Comparison of ENCODE assay signal across 11 cellular contexts in the genomic region with DNA sequence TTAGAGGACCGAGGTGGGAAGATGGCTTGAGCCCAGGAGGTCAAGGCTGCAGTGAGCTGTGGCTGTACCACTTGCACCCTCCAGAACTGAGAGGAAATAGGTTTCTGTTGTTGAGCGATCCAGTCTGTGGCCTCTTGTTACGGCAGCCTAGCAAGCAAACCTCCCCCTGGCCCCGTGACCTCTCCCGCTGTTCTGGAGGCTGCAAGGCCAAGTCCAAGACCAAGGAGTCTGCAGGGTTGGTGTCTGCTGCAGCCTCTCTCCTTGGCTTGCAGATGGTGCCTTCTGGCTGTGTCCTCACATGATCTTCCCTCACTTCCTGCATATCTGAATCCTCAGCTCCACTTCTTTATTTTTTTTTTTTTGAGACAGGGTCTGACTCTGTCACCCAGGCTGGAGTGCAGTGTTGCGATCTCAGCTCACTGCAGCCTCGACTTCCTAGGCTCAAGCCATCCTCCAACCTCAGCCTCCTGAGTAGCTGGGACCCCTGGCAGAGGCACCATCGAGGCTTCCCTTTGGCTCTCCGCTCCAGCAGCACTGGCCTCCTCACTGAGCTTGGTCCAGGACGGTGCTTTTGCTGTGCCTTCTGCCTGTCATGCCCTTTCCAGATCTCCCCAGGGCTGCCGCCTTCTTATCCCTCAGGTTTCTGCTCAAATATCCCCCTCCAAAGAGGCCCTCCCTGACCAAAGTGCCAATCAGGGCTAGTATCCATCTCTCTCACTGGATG. TPM values are rescaled to one million over a fixed set of nuclear protein-coding genes. Genes with fewer than 3 reads are reported as not detected.
DNase-seq lines count a peak whose midpoint lies in the region; ATAC-seq and TF ChIP-seq lines count a peak whose summit lies in the region.
"Had no signal": no experiment of that assay in that cellular context is flagged by ENCODE, and none has a peak within 500 bp of the region (broad histone marks: within the 10 kb centered on the region; RNA-seq: fewer than 3 reads in every experiment).

No MANE protein-coding gene starts in this region.

- H3K4me1 Mint-ChIP-seq in activated naive CD4-positive, alpha-beta T cell treated with anti-CD3 and anti-CD28 coated beads, Interleukin-2, amount 10 ng/mL, durations not matched to agents 7 days and 5 days: peaks cover 22% of the 10 kb centered on the region
- peaks cover 10% of the 10 kb centered on the region for H3K4me1 Mint-ChIP-seq in activated naive CD4-positive, alpha-beta T cell treated with anti-CD3 and anti-CD28 coated beads for 36 hours (ENCODE audit: low read depth)
- H3K4me1 Mint-ChIP-seq in stimulated activated naive CD8-positive, alpha-beta T cell treated with anti-CD3 and anti-CD28 coated beads, Interleukin-15, amount 100 ng/mL, for 72 hours: peaks cover 13% of the 10 kb centered on the region

- H3K4me3 Mint-ChIP-seq in activated naive CD4-positive, alpha-beta T cell treated with anti-CD3 and anti-CD28 coated beads, Interleukin-2, amount 10 ng/mL, durations not matched to agents 7 days and 5 days: no peak overlapping the region
- no peak overlapping the region for H3K4me3 Mint-ChIP-seq in activated naive CD4-positive, alpha-beta T cell treated with anti-CD3 and anti-CD28 coated beads for 36 hours
- no peak overlapping the region for H3K4me3 Mint-ChIP-seq in stimulated activated naive CD8-positive, alpha-beta T cell treated with anti-CD3 and anti-CD28 coated beads, Interleukin-15, amount 100 ng/mL, for 72 hours

- no peaks in the 10 kb centered on the region for H3K9me3 ChIP-seq in lower lobe of right lung

- H3K4me1 ChIP-seq in lower lobe of right lung: peaks cover 89% of the 10 kb centered on the region

- CTCF ChIA-PET in activated naive CD4-positive, alpha-beta T cell treated with anti-CD3 and anti-CD28 coated beads, Interleukin-2, amount 10 ng/mL, durations not matched to agents 7 days and 5 days (lab: Charles Lee): no interaction called here
- CTCF ChIA-PET in activated naive CD4-positive, alpha-beta T cell treated with anti-CD3 and anti-CD28 coated beads for 36 hours (lab: Charles Lee): interaction anchor here (0.7 kb wide), 1 partner anchor 58 kb away, joined by 3 read pairs; no protein-coding TSS in a partner anchor

- H3K27ac ChIP-seq in lower lobe of right lung: peak overlapping the region; percentile 99

- H3K27ac Mint-ChIP-seq in activated naive CD4-positive, alpha-beta T cell treated with anti-CD3 and anti-CD28 coated beads, Interleukin-2, amount 10 ng/mL, durations not matched to agents 7 days and 5 days: peak overlapping the region; percentile 37
- H3K27ac Mint-ChIP-seq in activated naive CD4-positive, alpha-beta T cell treated with anti-CD3 and anti-CD28 coated beads for 36 hours: no peak overlapping the region
- no peak overlapping the region for H3K27ac Mint-ChIP-seq in stimulated activated naive CD8-positive, alpha-beta T cell treated with anti-CD3 and anti-CD28 coated beads, Interleukin-15, amount 100 ng/mL, for 72 hours
- H3K27ac Mint-ChIP-seq: activated T-helper 2 cell treated with anti-CD3 and anti-CD28 coated beads, Interferon-gamma antibody, Interleukin-2, Interleukin-4, amounts not matched to agents 10 μg/mL and 5 μg/mL and 100 μg/mL, durations not matched to agents 14 hours and 24 hours and 36 hours had no signal

- no peak for DNase-seq in activated naive CD4-positive, alpha-beta T cell treated with anti-CD3 and anti-CD28 coated beads, Interleukin-2, amount 10 ng/mL, durations not matched to agents 7 days and 5 days
- DNase-seq in activated naive CD4-positive, alpha-beta T cell treated with anti-CD3 and anti-CD28 coated beads for 36 hours: no peak
- DNase-seq in choroid plexus epithelial cell (ENCODE audit: low read depth): peak; percentile 71
- peak; percentile 58 for DNase-seq in lower lobe of right lung
- DNase-seq in ureter (ENCODE audit: low spot score): peak; percentile 50
- no peak for DNase-seq in activated CD4-positive, CD25-positive, alpha-beta regulatory T cell (lab: John Stamatoyannopoulos, UW)
- DNase-seq in stimulated activated naive CD8-positive, alpha-beta T cell treated with anti-CD3 and anti-CD28 coated beads, Interleukin-15, amount 100 ng/mL, for 72 hours: no peak
- DNase-seq: effector memory CD4-positive, alpha-beta T cell; NCI-H510A treated with DMSO at 0.1 percent for 48 hours had no signal

- H3K36me3 ChIP-seq in lower lobe of right lung: no peaks in the 10 kb centered on the region

- H3K4me3 ChIP-seq in choroid plexus epithelial cell (ENCODE audit: low read depth, low read length) (no peak overlapping the region), lower lobe of right lung (no peak overlapping the region)

- no peaks in the 10 kb centered on the region for H3K9me3 Mint-ChIP-seq in activated naive CD4-positive, alpha-beta T cell treated with anti-CD3 and anti-CD28 coated beads, Interleukin-2, amount 10 ng/mL, durations not matched to agents 7 days and 5 days
- H3K9me3 Mint-ChIP-seq in activated naive CD4-positive, alpha-beta T cell treated with anti-CD3 and anti-CD28 coated beads for 36 hours: no peaks in the 10 kb centered on the region
- no peaks in the 10 kb centered on the region for H3K9me3 Mint-ChIP-seq in stimulated activated naive CD8-positive, alpha-beta T cell treated with anti-CD3 and anti-CD28 coated beads, Interleukin-15, amount 100 ng/mL, for 72 hours
- H3K9me3 Mint-ChIP-seq: activated T-helper 2 cell treated with anti-CD3 and anti-CD28 coated beads, Interferon-gamma antibody, Interleukin-2, Interleukin-4, amounts not matched to agents 10 μg/mL and 5 μg/mL and 100 μg/mL, durations not matched to agents 14 hours and 24 hours and 36 hours had no signal

- no peaks in the 10 kb centered on the region for H3K27me3 ChIP-seq in lower lobe of right lung (ENCODE audit: low read depth)

- peaks cover 68% of the 10 kb centered on the region for H3K27me3 Mint-ChIP-seq in activated naive CD4-positive, alpha-beta T cell treated with anti-CD3 and anti-CD28 coated beads, Interleukin-2, amount 10 ng/mL, durations not matched to agents 7 days and 5 days
- H3K27me3 Mint-ChIP-seq in activated naive CD4-positive, alpha-beta T cell treated with anti-CD3 and anti-CD28 coated beads for 36 hours (ENCODE audit: low read depth): no peaks in the 10 kb centered on the region
- H3K27me3 Mint-ChIP-seq in stimulated activated naive CD8-positive, alpha-beta T cell treated with anti-CD3 and anti-CD28 coated beads, Interleukin-15, amount 100 ng/mL, for 72 hours: peaks cover 6% of the 10 kb centered on the region

- intact Hi-C loops in activated naive CD4-positive, alpha-beta T cell treated with anti-CD3 and anti-CD28 coated beads for 36 hours (cut with micrococcal nuclease): loop anchor here (5.0 kb wide), 2 partner anchors 473 to 488 kb away; no protein-coding TSS in a partner anchor
- intact Hi-C loops in lower lobe of right lung (cut with DNase I): no loop called here

- no peaks in the 10 kb centered on the region for H3K36me3 Mint-ChIP-seq in activated naive CD4-positive, alpha-beta T cell treated with anti-CD3 and anti-CD28 coated beads, Interleukin-2, amount 10 ng/mL, durations not matched to agents 7 days and 5 days
- no peaks in the 10 kb centered on the region for H3K36me3 Mint-ChIP-seq in activated naive CD4-positive, alpha-beta T cell treated with anti-CD3 and anti-CD28 coated beads for 36 hours (ENCODE audit: low read depth)

- no peak for ATAC-seq in lower lobe of right lung
- ATAC-seq in stimulated activated naive CD8-positive, alpha-beta T cell treated with anti-CD3 and anti-CD28 coated beads, Interleukin-15, amount 100 ng/mL, for 72 hours: no peak
- ATAC-seq in GM18870 (IDR thresholded peaks at IDR 0.05; ENCODE audit: unreplicated experiment): no peak

- no peak for TF ChIP-seq CTCF in choroid plexus epithelial cell (conservative IDR thresholded peaks at IDR 0.05; ENCODE audit: low read depth, low read length)
- no peak for TF ChIP-seq CTCF in lower lobe of right lung (IDR thresholded peaks at IDR 0.05)

RNA-seq across cellular contexts. Expression of a gene that starts 18.0 kb away (rescaled TPM):
- 1 to 10 TPM; 5.1 to 6.2 TPM for total RNA-seq in activated naive CD4-positive, alpha-beta T cell treated with anti-CD3 and anti-CD28 coated beads for 36 hours
- total RNA-seq in lower lobe of right lung: 233 TPM
- 138 TPM for total RNA-seq in ureter

Comparison
In these comparisons a context has a peak if more than half of its experiments do, and no peak if none do; other contexts are left out.
1. DNase-seq: peak in choroid plexus epithelial cell (single experiment), lower lobe of right lung (single experiment) and ureter (single experiment); none in activated naive CD4-positive, alpha-beta T cell treated with anti-CD3 and anti-CD28 coated beads, Interleukin-2, amount 10 ng/mL, durations not matched to agents 7 days and 5 days (single experiment), activated naive CD4-positive, alpha-beta T cell treated with anti-CD3 and anti-CD28 coated beads for 36 hours (single experiment), activated CD4-positive, CD25-positive, alpha-beta regulatory T cell (0 of 4) and stimulated activated naive CD8-positive, alpha-beta T cell treated with anti-CD3 and anti-CD28 coated beads, Interleukin-15, amount 100 ng/mL, for 72 hours (0 of 2).
2. RNA of a gene that starts 18.0 kb away (total RNA-seq): 233 TPM in lower lobe of right lung (single experiment) and 138 TPM in ureter (single experiment); 5.1 to 6.2 TPM in activated naive CD4-positive, alpha-beta T cell treated with anti-CD3 and anti-CD28 coated beads for 36 hours; every median in the first group is over 10 times any median in the second.